ENCODE assay signal across 1 cellular context in the genomic region with DNA sequence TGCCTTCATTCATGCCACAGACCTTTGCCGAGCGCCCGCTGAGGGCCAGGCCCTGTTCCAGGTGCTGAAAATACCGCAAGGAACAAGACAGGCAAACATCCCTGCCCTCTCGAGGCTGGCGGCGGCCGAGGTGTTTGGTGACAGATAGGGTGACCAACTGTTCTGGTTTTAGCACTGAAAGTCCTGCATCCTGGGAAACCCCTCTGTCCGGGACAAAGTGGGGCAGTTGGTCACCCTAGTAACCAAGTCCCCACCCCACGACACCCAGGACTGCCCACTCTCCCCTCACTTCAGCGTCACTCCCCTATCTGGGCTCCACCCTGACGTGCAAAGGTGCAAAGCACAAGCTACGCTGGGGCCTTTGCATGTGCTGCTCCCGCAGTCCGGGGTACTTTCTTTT.
TF ChIP-seq lines count a peak whose summit lies in the region.

No MANE protein-coding gene starts in this region.

TF ChIP-seq in K562, 482 proteins besides CTCF, POLR2A, EP300 and RAD21:
- TF ChIP-seq, protein P1, sequence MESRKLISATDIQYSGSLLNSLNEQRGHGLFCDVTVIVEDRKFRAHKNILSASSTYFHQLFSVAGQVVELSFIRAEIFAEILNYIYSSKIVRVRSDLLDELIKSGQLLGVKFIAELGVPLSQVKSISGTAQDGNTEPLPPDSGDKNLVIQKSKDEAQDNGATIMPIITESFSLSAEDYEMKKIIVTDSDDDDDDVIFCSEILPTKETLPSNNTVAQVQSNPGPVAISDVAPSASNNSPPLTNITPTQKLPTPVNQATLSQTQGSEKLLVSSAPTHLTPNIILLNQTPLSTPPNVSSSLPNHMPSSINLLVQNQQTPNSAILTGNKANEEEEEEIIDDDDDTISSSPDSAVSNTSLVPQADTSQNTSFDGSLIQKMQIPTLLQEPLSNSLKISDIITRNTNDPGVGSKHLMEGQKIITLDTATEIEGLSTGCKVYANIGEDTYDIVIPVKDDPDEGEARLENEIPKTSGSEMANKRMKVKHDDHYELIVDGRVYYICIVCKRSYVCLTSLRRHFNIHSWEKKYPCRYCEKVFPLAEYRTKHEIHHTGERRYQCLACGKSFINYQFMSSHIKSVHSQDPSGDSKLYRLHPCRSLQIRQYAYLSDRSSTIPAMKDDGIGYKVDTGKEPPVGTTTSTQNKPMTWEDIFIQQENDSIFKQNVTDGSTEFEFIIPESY (CRISPR knock-in tag; IDR thresholded peaks at IDR 0.05): peak; percentile 67; the same call in 1 of the 2 replicates
- TF ChIP-seq RBFOX2 (IDR thresholded peaks at IDR 0.05; ENCODE audit: low read depth, low read length): peak; percentile 44; the same call in 1 of the 2 replicates
- TF ChIP-seq ZNF561 (CRISPR knock-in tag; conservative IDR thresholded peaks at IDR 0.05): no peak
